In the genomic region with DNA sequence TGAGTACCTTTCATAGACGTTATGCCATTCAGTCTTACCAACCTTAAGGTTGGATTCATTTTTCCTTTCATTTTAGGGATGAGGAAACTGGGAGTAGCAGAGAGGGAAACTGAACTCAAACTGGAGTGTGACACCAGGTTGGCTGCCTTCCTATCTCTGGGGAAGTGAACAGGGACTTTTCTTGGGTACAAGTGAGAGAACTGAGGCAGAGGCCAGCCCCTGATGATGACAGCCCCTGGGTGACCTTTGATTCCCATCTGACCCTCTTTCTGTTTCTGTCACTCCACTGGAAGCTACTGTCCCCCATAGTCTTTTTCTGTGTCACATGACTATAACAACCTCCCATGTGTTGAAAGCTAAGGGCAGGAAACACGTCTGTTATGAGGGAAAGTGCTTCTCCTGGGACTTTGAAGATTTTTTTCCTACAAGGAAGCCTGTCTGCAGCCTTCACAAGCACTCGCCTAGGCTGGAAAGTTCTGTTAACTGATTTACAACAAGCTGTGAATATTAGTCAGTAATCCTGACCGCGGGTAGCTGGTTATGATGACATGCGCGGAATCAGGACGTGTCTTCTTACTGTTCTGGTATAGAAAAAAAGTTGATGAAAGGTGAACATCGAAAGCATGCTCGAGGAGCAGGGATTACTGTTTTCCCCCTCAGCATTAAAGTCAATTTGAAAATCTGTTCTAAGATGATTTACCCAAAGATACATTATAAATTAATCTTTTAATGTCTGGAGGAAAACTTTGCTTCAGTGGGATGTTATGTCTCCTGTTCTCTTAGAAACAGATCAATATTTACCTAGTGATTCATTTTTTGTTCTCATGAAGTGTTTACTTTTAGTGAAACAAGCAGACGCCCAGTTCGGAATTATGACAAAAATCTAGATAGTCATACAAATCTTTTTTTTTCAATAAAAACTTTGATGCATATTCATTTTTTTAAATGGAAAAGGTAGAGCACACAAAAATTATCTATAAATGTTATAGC, we compare ENCODE assay signal across 10 cellular contexts. TPM values are rescaled to one million over a fixed set of nuclear protein-coding genes. Genes with fewer than 3 reads are reported as not detected.
DNase-seq lines count a peak whose midpoint lies in the region; ATAC-seq, FAIRE-seq and TF ChIP-seq lines count a peak whose summit lies in the region.
"Had no signal": no experiment of that assay in that cellular context is flagged by ENCODE, and none has a peak within 500 bp of the region (broad histone marks: within the 10 kb centered on the region; RNA-seq: fewer than 3 reads in every experiment).

No MANE protein-coding gene starts in this region.

- H3K9ac ChIP-seq in rectal smooth muscle tissue (ENCODE audit: low read length), result no peak overlapping the region

- H3K36me3 ChIP-seq in rectal smooth muscle tissue (ENCODE audit: control insufficient read depth, insufficient read depth, low read length), result no peaks in the 10 kb centered on the region

- H3K4me1 ChIP-seq in rectal smooth muscle tissue (ENCODE audit: control insufficient read depth, insufficient read depth, low read length), result peaks cover 17% of the 10 kb centered on the region

- no peak for TF ChIP-seq CTCF in fibroblast of villous mesenchyme (IDR thresholded peaks at IDR 0.05; ENCODE audit: insufficient read depth, low read depth, low read length)

- H3K27ac ChIP-seq in rectal smooth muscle tissue (ENCODE audit: low read depth, low read length), result peak overlapping the region; percentile 80

- H3K27me3 ChIP-seq in rectal smooth muscle tissue (ENCODE audit: control insufficient read depth, insufficient read depth, low read length), result no peaks in the 10 kb centered on the region

- no peak for ATAC-seq in HG03442 (IDR thresholded peaks at IDR 0.05; ENCODE audit: unreplicated experiment)

- DNase-seq in ELR (ENCODE audit: low read depth) (peak; percentile 40), SHP77 treated with DMSO at 0.1 percent for 48 hours (lab: John Stamatoyannopoulos, UW) (peak; percentile 23), fibroblast of villous mesenchyme (ENCODE audit: low read depth) (peak; percentile 64), RCC 7860 (ENCODE audit: low spot score) (no peak), anterior cingulate cortex (lab: John Stamatoyannopoulos, UW) (no peak), KBM-7 (no peak)

- FAIRE-seq in RCC 7860 (lab: Jason Lieb, UNC), result no peak
- FAIRE-seq: GM12892, TTC549 had no signal

- no peak overlapping the region for H3K4me3 ChIP-seq in fibroblast of villous mesenchyme (ENCODE audit: low read depth, low read length)
- peak overlapping the region; percentile 22 for H3K4me3 ChIP-seq in rectal smooth muscle tissue (ENCODE audit: low read length)

- in situ Hi-C loops in KBM-7 (cut with MboI; ENCODE audit: low pct_unique_long_range_greater_than_20kb, low sequenced_read_pairs), result no loop called here

RNA-seq across cellular contexts. Expression of a gene that starts 31.5 kb away (rescaled TPM):
- 41.2 and 43.6 TPM in 2 replicates for total RNA-seq in fibroblast of villous mesenchyme

Comparison
In these comparisons a context has a peak if more than half of its experiments do, and no peak if none do; other contexts are left out.
1. DNase-seq: peak in ELR (single experiment), SHP77 treated with DMSO at 0.1 percent for 48 hours (single experiment) and fibroblast of villous mesenchyme (single experiment); none in RCC 7860 (single experiment), anterior cingulate cortex (0 of 58) and KBM-7 (single experiment).